ENCODE assay signal across 10 cellular contexts in genomic region chr21:33286600-33287456, GRCh38. TPM values are rescaled to one million over a fixed set of nuclear protein-coding genes. Genes with fewer than 3 reads are reported as not detected.
DNase-seq lines count a peak whose midpoint lies in the region; ATAC-seq, FAIRE-seq and TF ChIP-seq lines count a peak whose summit lies in the region.
"Had no signal": no experiment of that assay in that cellular context is flagged by ENCODE, and none has a peak within 500 bp of the region (broad histone marks: within the 10 kb centered on the region; RNA-seq: fewer than 3 reads in every experiment).

No MANE protein-coding gene starts in this region.

- peak overlapping the region; percentile 75 for H3K27ac Mint-ChIP-seq in activated T-cell treated with anti-CD3 and anti-CD28 coated beads, Interleukin-2, amount 50 U/mL, for 72 hours
- H3K27ac Mint-ChIP-seq in activated T-cell treated with anti-CD3 and anti-CD28 coated beads, Interleukin-2, amount 50 U/mL, for 24 hours, result no peak overlapping the region
- peak overlapping the region; percentile 14 for H3K27ac Mint-ChIP-seq in memory B cell

- H3K27me3 Mint-ChIP-seq in activated T-cell treated with anti-CD3 and anti-CD28 coated beads, Interleukin-2, amount 50 U/mL, for 72 hours (ENCODE audit: low read depth), result no peaks in the 10 kb centered on the region
- H3K27me3 Mint-ChIP-seq in activated T-cell treated with anti-CD3 and anti-CD28 coated beads, Interleukin-2, amount 50 U/mL, for 24 hours, result no peaks in the 10 kb centered on the region
- H3K27me3 Mint-ChIP-seq in memory B cell, result no peaks in the 10 kb centered on the region

- FAIRE-seq in urothelium cell line (lab: Jason Lieb, UNC), result no peak

- peaks cover 8 to 20% of the 10 kb centered on the region in 2 donors for H3K36me3 Mint-ChIP-seq in activated T-cell treated with anti-CD3 and anti-CD28 coated beads, Interleukin-2, amount 50 U/mL, for 72 hours (ENCODE audit: insufficient read depth in 2 of 2)
- peaks cover 76% of the 10 kb centered on the region for H3K36me3 Mint-ChIP-seq in activated T-cell treated with anti-CD3 and anti-CD28 coated beads, Interleukin-2, amount 50 U/mL, for 24 hours (ENCODE audit: low read depth)
- peaks cover 37% of the 10 kb centered on the region for H3K36me3 Mint-ChIP-seq in memory B cell

- H3K36me3 ChIP-seq in colonic mucosa, result peaks cover 3% of the 10 kb centered on the region

- no peak overlapping the region for H3K4me3 Mint-ChIP-seq in activated T-cell treated with anti-CD3 and anti-CD28 coated beads, Interleukin-2, amount 50 U/mL, for 72 hours
- no peak overlapping the region for H3K4me3 Mint-ChIP-seq in activated T-cell treated with anti-CD3 and anti-CD28 coated beads, Interleukin-2, amount 50 U/mL, for 24 hours
- no peak overlapping the region for H3K4me3 Mint-ChIP-seq in memory B cell

- H3K4me3 ChIP-seq in colonic mucosa, result no peak overlapping the region
- H3K4me3 ChIP-seq: BLaER1 treated with 17β-estradiol and CSF1 and Interleukin-3, amounts not matched to agents 10 nM and 100 nM had no signal

- peak overlapping the region in 1 of 2 donors; percentile 2 for H3K9ac ChIP-seq in colonic mucosa (ENCODE audit: low read depth in 2 of 2, low read length in 2 of 2)

- no peak for ATAC-seq in activated T-cell treated with anti-CD3 and anti-CD28 coated beads, Interleukin-2, amount 50 U/mL, for 72 hours (replicated peaks in 1 of 2)
- no peak for ATAC-seq in memory B cell (ENCODE audit: low read depth)
- no peak for ATAC-seq in GM19455 (IDR thresholded peaks at IDR 0.05; ENCODE audit: unreplicated experiment)
- ATAC-seq in GM18517 (IDR thresholded peaks at IDR 0.05; ENCODE audit: unreplicated experiment), result no peak

- H3K27me3 ChIP-seq in colonic mucosa, result no peaks in the 10 kb centered on the region
- H3K27me3 ChIP-seq: BLaER1 treated with 17β-estradiol and CSF1 and Interleukin-3, amounts not matched to agents 10 nM and 100 nM had no signal

- H3K9me3 Mint-ChIP-seq in activated T-cell treated with anti-CD3 and anti-CD28 coated beads, Interleukin-2, amount 50 U/mL, for 72 hours, result no peaks in the 10 kb centered on the region
- no peaks in the 10 kb centered on the region for H3K9me3 Mint-ChIP-seq in activated T-cell treated with anti-CD3 and anti-CD28 coated beads, Interleukin-2, amount 50 U/mL, for 24 hours
- no peaks in the 10 kb centered on the region for H3K9me3 Mint-ChIP-seq in memory B cell

- no peaks in the 10 kb centered on the region for H3K9me3 ChIP-seq in colonic mucosa
- H3K9me3 ChIP-seq: BLaER1 treated with 17β-estradiol and CSF1 and Interleukin-3, amounts not matched to agents 10 nM and 100 nM had no signal

- H3K4me1 Mint-ChIP-seq in activated T-cell treated with anti-CD3 and anti-CD28 coated beads, Interleukin-2, amount 50 U/mL, for 72 hours (ENCODE audit: low read depth), result no peaks in the 10 kb centered on the region
- H3K4me1 Mint-ChIP-seq in activated T-cell treated with anti-CD3 and anti-CD28 coated beads, Interleukin-2, amount 50 U/mL, for 24 hours (ENCODE audit: low read depth), result peaks cover 3% of the 10 kb centered on the region
- peaks cover 3% of the 10 kb centered on the region for H3K4me1 Mint-ChIP-seq in memory B cell

- intact Hi-C loops in colonic mucosa (cut with DNase I), result no loop called here

- peak overlapping the region; percentile 39 for H3K27ac ChIP-seq in colonic mucosa

- DNase-seq in activated T-cell treated with anti-CD3 and anti-CD28 coated beads, Interleukin-2, amount 50 U/mL, for 72 hours, result no peak
- no peak for DNase-seq in activated T-cell treated with anti-CD3 and anti-CD28 coated beads, Interleukin-2, amount 50 U/mL, for 24 hours
- DNase-seq in colonic mucosa, result peak; percentile 62
- no peak for DNase-seq in memory B cell (ENCODE audit: low spot score in 2 of 2)
- peak; percentile 68 for DNase-seq in urothelium cell line (ENCODE audit: low spot score)
- no peak for DNase-seq in DMS53 treated with DMSO at 0.1 percent for 48 hours (lab: John Stamatoyannopoulos, UW; ENCODE audit: unreplicated experiment)
- DNase-seq: NCI-H510A treated with DMSO at 0.1 percent for 48 hours had no signal

- H3K4me1 ChIP-seq in colonic mucosa, result peaks cover 7% of the 10 kb centered on the region

- TF ChIP-seq CTCF in colonic mucosa (IDR thresholded peaks at IDR 0.05), result no peak

RNA-seq across cellular contexts. Expression of gene IL10RB, which starts 20.7 kb away (rescaled TPM):
- 10 to 100 TPM; 36.4 to 44.0 TPM for total RNA-seq in activated T-cell treated with anti-CD3 and anti-CD28 coated beads, Interleukin-2, amount 50 U/mL, for 72 hours
- total RNA-seq in colonic mucosa, result 10 to 100 TPM; 48.0 to 86.3 TPM

RNA-seq across cellular contexts. Expression of gene IFNAR1, which starts 37.9 kb away (rescaled TPM):
- total RNA-seq in activated T-cell treated with anti-CD3 and anti-CD28 coated beads, Interleukin-2, amount 50 U/mL, for 72 hours, result 10 to 100 TPM; 28.2 to 29.1 TPM
- total RNA-seq in colonic mucosa, result 10 to 100 TPM; 32.3 to 62.2 TPM

RNA-seq across cellular contexts. Expression of gene IFNAR2, which starts 57.1 kb away (rescaled TPM):
- 10 to 100 TPM; 30.5 to 30.7 TPM for total RNA-seq in activated T-cell treated with anti-CD3 and anti-CD28 coated beads, Interleukin-2, amount 50 U/mL, for 72 hours
- 10 to 100 TPM in 1 of 2 donors, 1 to 10 TPM in 1; 7.0 to 19.5 TPM for total RNA-seq in colonic mucosa

Comparison
In these comparisons a context has a peak if more than half of its experiments do, and no peak if none do; other contexts are left out.
1. DNase-seq: peak in colonic mucosa (single experiment) and urothelium cell line (single experiment); none in activated T-cell treated with anti-CD3 and anti-CD28 coated beads, Interleukin-2, amount 50 U/mL, for 72 hours (0 of 2), activated T-cell treated with anti-CD3 and anti-CD28 coated beads, Interleukin-2, amount 50 U/mL, for 24 hours (single experiment), memory B cell (0 of 2) and DMS53 treated with DMSO at 0.1 percent for 48 hours (single experiment).